In the genomic region with DNA sequence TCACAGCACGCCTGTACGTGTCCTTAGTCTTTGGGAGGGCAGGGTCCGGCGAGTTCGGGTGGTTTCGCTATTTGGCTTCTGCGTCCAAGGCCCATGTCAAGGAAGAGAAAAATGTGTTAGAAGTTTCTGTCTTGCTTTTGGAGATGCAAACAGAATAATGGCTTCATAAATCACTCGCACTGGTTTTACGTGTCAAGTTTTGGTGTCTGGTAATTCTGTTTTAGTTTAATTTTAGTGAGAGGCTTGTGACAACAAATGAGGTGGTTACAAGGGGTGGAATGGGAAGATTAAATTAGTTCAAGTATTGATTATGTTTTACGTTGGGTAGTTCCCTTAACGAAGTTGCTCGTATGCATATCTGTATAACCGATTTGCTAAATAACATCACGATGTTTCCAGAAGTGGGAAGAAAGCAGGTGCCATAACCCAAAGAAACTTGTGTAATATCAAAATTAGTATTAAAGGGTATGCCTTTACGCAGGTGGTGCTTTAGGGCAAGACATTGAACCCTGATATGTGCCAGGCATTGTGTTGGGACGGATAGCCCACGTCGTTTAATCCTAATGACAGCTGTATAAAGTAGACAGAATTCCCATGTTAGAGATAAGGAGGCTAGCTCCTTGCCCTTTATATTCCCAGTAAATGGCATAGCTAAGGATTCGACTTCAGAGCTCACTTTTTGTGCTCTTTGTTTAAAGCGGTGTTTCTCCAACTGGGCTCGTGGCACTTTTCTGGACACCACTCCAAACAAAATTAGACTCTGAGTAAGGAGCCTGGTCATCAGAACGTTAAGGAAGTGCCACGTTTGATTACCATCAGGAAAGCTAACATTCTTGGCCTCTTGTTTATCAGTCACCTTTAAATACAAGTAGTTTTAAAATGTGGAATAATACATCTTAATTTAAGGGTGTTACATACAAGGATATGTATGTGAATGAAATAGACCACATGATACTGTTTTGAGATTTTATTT, we compare ENCODE assay signal across 8 cellular contexts. TPM values are rescaled to one million over a fixed set of nuclear protein-coding genes. Genes with fewer than 3 reads are reported as not detected.
DNase-seq lines count a peak whose midpoint lies in the region; ATAC-seq and TF ChIP-seq lines count a peak whose summit lies in the region.

No MANE protein-coding gene starts in this region.

- intact Hi-C loops in activated CD4-positive, alpha-beta T cell treated with anti-CD3 and anti-CD28 coated beads for 36 hours (cut with DNase I, micrococcal nuclease) = loop anchor here (1.0 to 5.0 kb wide), 9 partner anchors 29 to 1194 kb away; a partner anchor contains a TSS

- H3K4me3 Mint-ChIP-seq in activated CD4-positive, alpha-beta T cell treated with anti-CD3 and anti-CD28 coated beads for 36 hours = peak overlapping the region; percentile 90
- H3K4me3 Mint-ChIP-seq in neural crest cell = peak overlapping the region; percentile 96

- peaks cover 77% of the 10 kb centered on the region for H3K36me3 Mint-ChIP-seq in activated CD4-positive, alpha-beta T cell treated with anti-CD3 and anti-CD28 coated beads for 36 hours (ENCODE audit: low read depth)
- H3K36me3 Mint-ChIP-seq in neural crest cell (ENCODE audit: low read depth) = peaks cover 21% of the 10 kb centered on the region

- CTCF ChIA-PET in activated CD4-positive, alpha-beta T cell treated with anti-CD3 and anti-CD28 coated beads for 36 hours (lab: Charles Lee) = interaction anchor here (1.0 to 1.1 kb wide), 3 partner anchors 16 to 591 kb away, joined by 3 to 4 read pairs (median 3); a partner anchor contains a TSS

- peak; percentile 3 for ATAC-seq in activated CD4-positive, alpha-beta T cell treated with anti-CD3 and anti-CD28 coated beads for 36 hours
- ATAC-seq in GM18520 (IDR thresholded peaks at IDR 0.05; ENCODE audit: unreplicated experiment) = no peak

- POLR2A ChIA-PET in activated CD4-positive, alpha-beta T cell treated with anti-CD3 and anti-CD28 coated beads for 36 hours (lab: Charles Lee) = interaction anchor here (0.6 to 1.2 kb wide), 2 partner anchors 22 to 29 kb away, joined by 3 to 4 read pairs; a partner anchor contains a TSS

- H3K4me3 ChIP-seq in NT2/D1 (ENCODE audit: insufficient read length, low read depth) = peak overlapping the region; percentile 97
- peak overlapping the region; percentile 78 for H3K4me3 ChIP-seq in effector memory CD4-positive, alpha-beta T cell (ENCODE audit: insufficient read depth, low read depth, low read length, poor library complexity, severe bottlenecking)

- H3K9me3 ChIP-seq in NT2/D1 (ENCODE audit: insufficient read depth, low read length) = no peaks in the 10 kb centered on the region
- H3K9me3 ChIP-seq in effector memory CD4-positive, alpha-beta T cell (ENCODE audit: control insufficient read depth, low read length) = no peaks in the 10 kb centered on the region

- H3K27ac Mint-ChIP-seq in activated CD4-positive, alpha-beta T cell treated with anti-CD3 and anti-CD28 coated beads for 36 hours = peak overlapping the region; percentile 98
- peak overlapping the region; percentile 98 for H3K27ac Mint-ChIP-seq in neural crest cell (ENCODE audit: unreplicated experiment)

- peak overlapping the region; percentile 92 for H3K9ac ChIP-seq in NT2/D1 (ENCODE audit: insufficient read length, low read depth)

- TF ChIP-seq CTCF in neural crest cell (conservative IDR thresholded peaks at IDR 0.05) (no peak), GM20000 (IDR thresholded peaks at IDR 0.05; ENCODE audit: extremely low read depth, missing control alignments) (no peak)

- peaks cover 52% of the 10 kb centered on the region for H3K4me1 Mint-ChIP-seq in activated CD4-positive, alpha-beta T cell treated with anti-CD3 and anti-CD28 coated beads for 36 hours
- peaks cover 41% of the 10 kb centered on the region for H3K4me1 Mint-ChIP-seq in neural crest cell

- peak overlapping the region; percentile 86 for H3K27ac ChIP-seq in effector memory CD4-positive, alpha-beta T cell (ENCODE audit: insufficient read depth, low read length, poor library complexity, severe bottlenecking)

- no peak for DNase-seq in activated CD4-positive, alpha-beta T cell treated with anti-CD3 and anti-CD28 coated beads for 36 hours
- DNase-seq in activated CD4-positive, alpha-beta T cell treated with anti-CD3 and anti-CD28 coated beads for 4 hours = no peak
- no peak for DNase-seq in NT2/D1 (ENCODE audit: low read depth, low spot score)
- no peak for DNase-seq in effector memory CD4-positive, alpha-beta T cell
- no peak for DNase-seq in neural crest cell (ENCODE audit: low read depth, low spot score)
- no peak for DNase-seq in stimulated activated CD4-positive, alpha-beta T cell treated with anti-CD3 and anti-CD28 coated beads, Interleukin-2, amount 100 ng/mL, for 24 hours
- DNase-seq in GM20000 (ENCODE audit: low spot score) = no peak

- peaks cover 51% of the 10 kb centered on the region for H3K36me3 ChIP-seq in NT2/D1 (ENCODE audit: insufficient read depth, insufficient read length, low read length)
- H3K36me3 ChIP-seq in effector memory CD4-positive, alpha-beta T cell (ENCODE audit: control insufficient read depth, insufficient read depth, low read length) = peaks cover 37% of the 10 kb centered on the region

- H3K9me3 Mint-ChIP-seq in activated CD4-positive, alpha-beta T cell treated with anti-CD3 and anti-CD28 coated beads for 36 hours (ENCODE audit: low read depth) = no peaks in the 10 kb centered on the region
- peaks cover 3% of the 10 kb centered on the region for H3K9me3 Mint-ChIP-seq in neural crest cell

- no peaks in the 10 kb centered on the region for H3K27me3 Mint-ChIP-seq in activated CD4-positive, alpha-beta T cell treated with anti-CD3 and anti-CD28 coated beads for 36 hours
- no peaks in the 10 kb centered on the region for H3K27me3 Mint-ChIP-seq in neural crest cell (ENCODE audit: low read depth)

- H3K27me3 ChIP-seq in NT2/D1 (ENCODE audit: insufficient read depth, insufficient read length) = no peaks in the 10 kb centered on the region
- H3K27me3 ChIP-seq in effector memory CD4-positive, alpha-beta T cell (replicated peaks; ENCODE audit: control insufficient read depth, insufficient read depth, low read length, poor library complexity, severe bottlenecking) = no peaks in the 10 kb centered on the region

- no peaks in the 10 kb centered on the region for H3K4me1 ChIP-seq in NT2/D1 (ENCODE audit: insufficient read depth, insufficient read length)
- H3K4me1 ChIP-seq in effector memory CD4-positive, alpha-beta T cell (ENCODE audit: control insufficient read depth, insufficient read depth, low read length, poor library complexity, severe bottlenecking) = peaks cover 15% of the 10 kb centered on the region

RNA-seq across cellular contexts. Expression of a gene that starts 0.8 kb away (rescaled TPM):
- total RNA-seq in activated CD4-positive, alpha-beta T cell treated with anti-CD3 and anti-CD28 coated beads for 36 hours = 1,000 to 10,000 TPM; 1,121 to 1,847 TPM
- 1,293 TPM in 2 replicates for total RNA-seq in neural crest cell

RNA-seq across cellular contexts. Expression of a gene that starts 29.2 kb away (rescaled TPM):
- total RNA-seq in activated CD4-positive, alpha-beta T cell treated with anti-CD3 and anti-CD28 coated beads for 36 hours = 10 to 100 TPM; 50.5 to 78.5 TPM
- total RNA-seq in neural crest cell = 135 and 136 TPM in 2 replicates
